9 cellular contexts compared by ENCODE assay signal in the genomic region with DNA sequence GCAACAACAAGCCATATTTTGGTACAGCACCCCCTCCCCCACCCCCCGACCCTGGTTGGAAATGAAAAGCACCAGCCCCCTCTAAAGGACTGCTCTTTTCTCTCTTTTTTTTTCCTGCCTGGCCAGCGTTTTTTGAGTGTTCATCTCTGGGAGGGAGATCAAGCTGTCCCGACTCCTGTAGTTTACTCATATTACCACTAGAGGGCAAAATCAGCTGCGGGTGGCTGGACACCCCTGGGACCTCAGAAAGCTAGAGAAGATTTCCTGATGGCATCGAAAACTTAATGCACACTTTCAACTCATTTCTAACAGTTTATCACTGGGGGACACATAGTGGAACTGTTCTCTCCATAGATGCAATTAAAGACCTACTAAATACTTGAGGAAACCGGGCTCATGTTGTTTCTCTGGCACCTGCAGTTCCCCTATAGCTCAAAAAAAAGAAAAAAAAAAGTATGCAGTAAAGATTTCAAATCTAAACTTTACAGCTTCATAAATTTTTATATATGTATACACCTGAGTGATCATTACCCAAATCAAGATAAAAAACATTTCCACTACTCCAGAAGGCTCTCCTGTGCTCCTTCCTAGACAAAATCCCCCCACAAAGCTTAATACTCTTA. TPM values are rescaled to one million over a fixed set of nuclear protein-coding genes. Genes with fewer than 3 reads are reported as not detected.
DNase-seq lines count a peak whose midpoint lies in the region; ATAC-seq, FAIRE-seq and TF ChIP-seq lines count a peak whose summit lies in the region.
"Had no signal": no experiment of that assay in that cellular context is flagged by ENCODE, and none has a peak within 500 bp of the region (broad histone marks: within the 10 kb centered on the region; RNA-seq: fewer than 3 reads in every experiment).

No MANE protein-coding gene starts in this region.

- H3K27me3 ChIP-seq in prostate gland (replicated peaks; ENCODE audit: insufficient read depth), result no peaks in the 10 kb centered on the region

- no peak overlapping the region for H3K27ac ChIP-seq in prostate gland
- H3K27ac ChIP-seq: epithelial cell of prostate had no signal

- H3K9me3 ChIP-seq in prostate gland, result no peaks in the 10 kb centered on the region

- H3K4me1 ChIP-seq in prostate gland (replicated peaks), result no peaks in the 10 kb centered on the region

- H3K27me3 Mint-ChIP-seq in activated naive CD8-positive, alpha-beta T cell treated with anti-CD3 and anti-CD28 coated beads, Interleukin-2, amount 50 U/mL, for 24 hours, result peaks cover 8% of the 10 kb centered on the region

- ATAC-seq in SK-N-SH treated with all-trans-retinoic acid at 6 μM for 48 hours (peak; percentile 86), HG03095 (IDR thresholded peaks at IDR 0.05; ENCODE audit: unreplicated experiment) (no peak), GM19035 (IDR thresholded peaks at IDR 0.05; ENCODE audit: unreplicated experiment) (no peak)
- peak; percentile 79 for ATAC-seq in activated naive CD8-positive, alpha-beta T cell treated with anti-CD3 and anti-CD28 coated beads, Interleukin-2, amount 50 U/mL, for 24 hours

- TF ChIP-seq POLR2A in prostate gland (IDR thresholded peaks at IDR 0.05), result no peak

- peaks cover 3% of the 10 kb centered on the region for H3K4me1 Mint-ChIP-seq in activated naive CD8-positive, alpha-beta T cell treated with anti-CD3 and anti-CD28 coated beads, Interleukin-2, amount 50 U/mL, for 24 hours

- H3K4me3 Mint-ChIP-seq in activated naive CD8-positive, alpha-beta T cell treated with anti-CD3 and anti-CD28 coated beads, Interleukin-2, amount 50 U/mL, for 24 hours, result no peak overlapping the region

- no peaks in the 10 kb centered on the region for H3K36me3 ChIP-seq in prostate gland

- no peak overlapping the region for H3K27ac Mint-ChIP-seq in activated naive CD8-positive, alpha-beta T cell treated with anti-CD3 and anti-CD28 coated beads, Interleukin-2, amount 50 U/mL, for 24 hours

- peak; percentile 88 for FAIRE-seq in G401.6 (lab: Jason Lieb, UNC)

- WGBS in prostate gland, result under 1% methylated on average over 6 of the region's 6 CpGs

- no peaks in the 10 kb centered on the region for H3K9me3 Mint-ChIP-seq in activated naive CD8-positive, alpha-beta T cell treated with anti-CD3 and anti-CD28 coated beads, Interleukin-2, amount 50 U/mL, for 24 hours

- DNase-seq in NAMALWA (ENCODE audit: low spot score) (peak; percentile 92), cardiac septum (ENCODE audit: low spot score) (peak; percentile 78), prostate gland (ENCODE audit: low spot score) (peak; percentile 42)
- DNase-seq in activated naive CD8-positive, alpha-beta T cell treated with anti-CD3 and anti-CD28 coated beads, Interleukin-2, amount 50 U/mL, for 24 hours, result peak; percentile 31

- TF ChIP-seq CTCF in prostate gland (IDR thresholded peaks at IDR 0.05), result peak; percentile 67 to 76 (median 70)

- no peaks in the 10 kb centered on the region for H3K36me3 Mint-ChIP-seq in activated naive CD8-positive, alpha-beta T cell treated with anti-CD3 and anti-CD28 coated beads, Interleukin-2, amount 50 U/mL, for 24 hours (ENCODE audit: low read depth)

- H3K4me3 ChIP-seq in prostate gland, result no peak overlapping the region

- intact Hi-C loops in cardiac septum (cut with DNase I) (no loop called here), prostate gland (cut with DNase I) (no loop called here)

TF ChIP-seq in SK-N-SH treated with all-trans-retinoic acid at 6 μM for 48 hours, 23 proteins besides CTCF, POLR2A, EP300 and RAD21:
- TF ChIP-seq, protein P1, sequence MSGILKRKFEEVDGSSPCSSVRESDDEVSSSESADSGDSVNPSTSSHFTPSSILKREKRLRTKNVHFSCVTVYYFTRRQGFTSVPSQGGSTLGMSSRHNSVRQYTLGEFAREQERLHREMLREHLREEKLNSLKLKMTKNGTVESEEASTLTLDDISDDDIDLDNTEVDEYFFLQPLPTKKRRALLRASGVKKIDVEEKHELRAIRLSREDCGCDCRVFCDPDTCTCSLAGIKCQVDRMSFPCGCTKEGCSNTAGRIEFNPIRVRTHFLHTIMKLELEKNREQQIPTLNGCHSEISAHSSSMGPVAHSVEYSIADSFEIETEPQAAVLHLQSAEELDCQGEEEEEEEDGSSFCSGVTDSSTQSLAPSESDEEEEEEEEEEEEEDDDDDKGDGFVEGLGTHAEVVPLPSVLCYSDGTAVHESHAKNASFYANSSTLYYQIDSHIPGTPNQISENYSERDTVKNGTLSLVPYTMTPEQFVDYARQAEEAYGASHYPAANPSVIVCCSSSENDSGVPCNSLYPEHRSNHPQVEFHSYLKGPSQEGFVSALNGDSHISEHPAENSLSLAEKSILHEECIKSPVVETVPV (CRISPR knock-in tag; IDR thresholded peaks at IDR 0.05), result no peak
- TF ChIP-seq SNAI2 (CRISPR knock-in tag; IDR thresholded peaks at IDR 0.05), result no peak
- TF ChIP-seq, protein P2, sequence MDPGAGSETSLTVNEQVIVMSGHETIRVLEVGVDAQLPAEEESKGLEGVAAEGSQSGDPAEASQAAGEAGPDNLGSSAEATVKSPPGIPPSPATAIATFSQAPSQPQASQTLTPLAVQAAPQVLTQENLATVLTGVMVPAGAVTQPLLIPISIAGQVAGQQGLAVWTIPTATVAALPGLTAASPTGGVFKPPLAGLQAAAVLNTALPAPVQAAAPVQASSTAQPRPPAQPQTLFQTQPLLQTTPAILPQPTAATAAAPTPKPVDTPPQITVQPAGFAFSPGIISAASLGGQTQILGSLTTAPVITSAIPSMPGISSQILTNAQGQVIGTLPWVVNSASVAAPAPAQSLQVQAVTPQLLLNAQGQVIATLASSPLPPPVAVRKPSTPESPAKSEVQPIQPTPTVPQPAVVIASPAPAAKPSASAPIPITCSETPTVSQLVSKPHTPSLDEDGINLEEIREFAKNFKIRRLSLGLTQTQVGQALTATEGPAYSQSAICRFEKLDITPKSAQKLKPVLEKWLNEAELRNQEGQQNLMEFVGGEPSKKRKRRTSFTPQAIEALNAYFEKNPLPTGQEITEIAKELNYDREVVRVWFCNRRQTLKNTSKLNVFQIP (CRISPR knock-in tag; IDR thresholded peaks at IDR 0.05; ENCODE audit: borderline replicate concordance, low read depth), result no peak
- no peak for TF ChIP-seq BACH2 (CRISPR knock-in tag; IDR thresholded peaks at IDR 0.05; ENCODE audit: borderline replicate concordance)
- no peak for TF ChIP-seq ZC3H10 (CRISPR knock-in tag; IDR thresholded peaks at IDR 0.05)
- TF ChIP-seq ZNF8 (CRISPR knock-in tag; IDR thresholded peaks at IDR 0.05), result no peak
- no peak for TF ChIP-seq PPARA (CRISPR knock-in tag; IDR thresholded peaks at IDR 0.05; ENCODE audit: borderline replicate concordance)
- no peak for TF ChIP-seq ARNTL (CRISPR knock-in tag; IDR thresholded peaks at IDR 0.05; ENCODE audit: borderline replicate concordance, low read depth)
- no peak for TF ChIP-seq ZFP30 (CRISPR knock-in tag; IDR thresholded peaks at IDR 0.05)
- no peak for TF ChIP-seq RARB (CRISPR knock-in tag; IDR thresholded peaks at IDR 0.05)
- TF ChIP-seq CSDC2 (CRISPR knock-in tag; IDR thresholded peaks at IDR 0.05), result no peak
- TF ChIP-seq ZNF565 (CRISPR knock-in tag; conservative IDR thresholded peaks at IDR 0.05; ENCODE audit: low read depth), result no peak
- TF ChIP-seq ZFP3 (CRISPR knock-in tag; IDR thresholded peaks at IDR 0.05), result no peak
- no peak for TF ChIP-seq ISL1 (CRISPR knock-in tag; IDR thresholded peaks at IDR 0.05)
- no peak for TF ChIP-seq OSR1 (CRISPR knock-in tag; IDR thresholded peaks at IDR 0.05)

RNA-seq across cellular contexts. Expression of gene CNBD2, which starts 24.4 kb away (rescaled TPM):
- total RNA-seq in cardiac septum (3.1 TPM), prostate gland (1 to 10 TPM; 3.3 to 7.7 TPM)

RNA-seq across cellular contexts. Expression of gene SCAND1, which starts 38.5 kb away (rescaled TPM):
- 49.5 TPM for total RNA-seq in cardiac septum
- 100 to 1,000 TPM; 137 to 199 TPM for total RNA-seq in prostate gland

Comparison
In these comparisons a context has a peak if more than half of its experiments do, and no peak if none do; other contexts are left out.
1. DNase-seq: peak in every context shown above with its lines; median percentile 92 in NAMALWA; 78 in cardiac septum; 42 in prostate gland; 31 in activated naive CD8-positive, alpha-beta T cell treated with anti-CD3 and anti-CD28 coated beads, Interleukin-2, amount 50 U/mL, for 24 hours.
2. ATAC-seq: peak in SK-N-SH treated with all-trans-retinoic acid at 6 μM for 48 hours (single experiment) and activated naive CD8-positive, alpha-beta T cell treated with anti-CD3 and anti-CD28 coated beads, Interleukin-2, amount 50 U/mL, for 24 hours (single experiment); none in HG03095 (single experiment) and GM19035 (single experiment).